ENCODE assay signal across 12 cellular contexts in the genomic region with DNA sequence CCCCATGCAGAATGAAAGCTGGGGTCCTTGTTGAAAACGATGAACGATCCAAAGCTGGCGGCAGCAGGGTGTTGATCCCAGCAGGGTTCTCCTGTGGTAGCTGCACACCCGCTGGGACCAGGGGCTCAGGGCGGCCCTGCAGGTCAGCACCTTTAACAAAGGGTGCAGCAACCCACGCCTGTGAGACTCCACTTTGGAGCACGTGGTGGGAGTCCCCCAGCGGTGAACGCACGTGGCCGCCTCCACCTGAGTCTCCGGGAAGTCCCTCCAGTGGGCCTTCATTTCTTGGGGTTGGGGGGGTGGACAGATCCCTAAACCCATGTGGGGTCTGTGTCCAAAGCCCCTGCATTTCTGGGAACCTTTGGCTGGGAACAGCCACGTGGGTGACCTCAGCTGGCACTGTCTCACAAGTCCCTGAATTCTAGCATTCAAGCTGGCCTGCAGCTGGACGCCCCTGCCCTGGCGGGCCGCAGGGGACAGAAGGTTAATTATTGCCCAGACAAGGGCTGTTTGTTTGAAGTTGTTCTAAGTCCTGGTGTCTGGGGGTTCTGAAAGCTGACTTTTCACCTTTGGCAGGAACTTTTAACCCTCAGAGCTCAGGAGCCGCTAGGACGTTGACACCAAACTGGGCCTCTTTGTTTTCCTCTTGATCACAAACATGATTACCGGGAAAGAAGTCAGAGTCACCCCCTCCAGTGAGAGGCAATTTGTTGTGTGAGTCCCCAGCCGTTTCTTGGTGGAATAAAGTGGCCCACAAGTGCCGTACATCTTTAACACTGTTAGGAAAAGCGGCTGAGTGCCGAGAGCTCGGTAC.
DNase-seq lines count a peak whose midpoint lies in the region; ATAC-seq and TF ChIP-seq lines count a peak whose summit lies in the region.
"Had no signal": no experiment of that assay in that cellular context is flagged by ENCODE, and none has a peak within 500 bp of the region (broad histone marks: within the 10 kb centered on the region; RNA-seq: fewer than 3 reads in every experiment).

No MANE protein-coding gene starts in this region.

- H3K27ac Mint-ChIP-seq in naive thymus-derived CD4-positive, alpha-beta T cell = peak overlapping the region in 7 of 9 donors; percentile 15 to 99 (median 95)

- CTCF ChIA-PET in naive thymus-derived CD4-positive, alpha-beta T cell (lab: Charles Lee) = no interaction called here

- H3K27ac ChIP-seq in naive thymus-derived CD4-positive, alpha-beta T cell (ENCODE audit: low read depth, low read length) = no peak overlapping the region
- H3K27ac ChIP-seq in tibial artery = peak overlapping the region; percentile 87 to 90

- no peaks in the 10 kb centered on the region for H3K9me3 ChIP-seq in naive thymus-derived CD4-positive, alpha-beta T cell (ENCODE audit: control insufficient read depth in 2 of 3, low read length in 3 of 3)
- H3K9me3 ChIP-seq in tibial artery = no peaks in the 10 kb centered on the region

- no peaks in the 10 kb centered on the region for H3K27me3 ChIP-seq in naive thymus-derived CD4-positive, alpha-beta T cell (ENCODE audit: control insufficient read depth in 2 of 2, insufficient read depth in 2 of 2, low read length in 2 of 2)
- H3K27me3 ChIP-seq in tibial artery = no peaks in the 10 kb centered on the region

- peaks cover 0 to 3% (median 0%) of the 10 kb centered on the region in 11 donors for H3K9me3 Mint-ChIP-seq in naive thymus-derived CD4-positive, alpha-beta T cell

- POLR2A ChIA-PET in naive thymus-derived CD4-positive, alpha-beta T cell (lab: Charles Lee) = interaction anchor here (0.6 kb wide), 1 partner anchor 460 kb away, joined by 3 read pairs; no protein-coding TSS in a partner anchor

- H3K36me3 Mint-ChIP-seq in naive thymus-derived CD4-positive, alpha-beta T cell = no peaks in the 10 kb centered on the region

- intact Hi-C loops in naive thymus-derived CD4-positive, alpha-beta T cell (cut with micrococcal nuclease) = no loop called here
- intact Hi-C loops in tibial artery (cut with DNase I; ENCODE audit: low total_unique reads) = no loop called here

- peak overlapping the region in 2 of 10 donors; percentile 15 to 16 for H3K4me3 Mint-ChIP-seq in naive thymus-derived CD4-positive, alpha-beta T cell

- ATAC-seq in naive thymus-derived CD4-positive, alpha-beta T cell = no peak
- ATAC-seq in HG02973 (IDR thresholded peaks at IDR 0.05; ENCODE audit: unreplicated experiment) (no peak), omental fat pad (ENCODE audit: low FRiP score) (no peak)

- TF ChIP-seq CTCF in fibroblast of villous mesenchyme (IDR thresholded peaks at IDR 0.05; ENCODE audit: insufficient read depth, low read depth, low read length) (no peak), tibial artery (IDR thresholded peaks at IDR 0.05) (no peak), omental fat pad (IDR thresholded peaks at IDR 0.05) (no peak)

- H3K4me1 Mint-ChIP-seq in naive thymus-derived CD4-positive, alpha-beta T cell = peaks cover 0 to 28% (median 26%) of the 10 kb centered on the region in 7 donors

- no peak overlapping the region for H3K4me3 ChIP-seq in fibroblast of villous mesenchyme (ENCODE audit: low read depth, low read length)
- no peak overlapping the region for H3K4me3 ChIP-seq in naive thymus-derived CD4-positive, alpha-beta T cell (ENCODE audit: low read length)
- no peak overlapping the region for H3K4me3 ChIP-seq in tibial artery

- no peaks in the 10 kb centered on the region for H3K36me3 ChIP-seq in naive thymus-derived CD4-positive, alpha-beta T cell (ENCODE audit: control insufficient read depth in 2 of 3, insufficient read depth in 3 of 3, low read length in 3 of 3)
- H3K36me3 ChIP-seq in tibial artery = peaks cover 14 to 19% (median 17%) of the 10 kb centered on the region in 3 donors

- peaks cover 0 to 14% of the 10 kb centered on the region in 2 donors for H3K4me1 ChIP-seq in naive thymus-derived CD4-positive, alpha-beta T cell (ENCODE audit: control insufficient read depth in 2 of 2, insufficient read depth in 2 of 2, low read length in 2 of 2)
- peaks cover 0 to 82% (median 47%) of the 10 kb centered on the region in 4 donors for H3K4me1 ChIP-seq in tibial artery

- DNase-seq in RPMI7951 (ENCODE audit: low read depth) (peak; percentile 9), fibroblast of villous mesenchyme (ENCODE audit: low read depth) (peak; percentile 54), tibial artery (no peak), HCEC 1CT (no peak), omental fat pad (ENCODE audit: low spot score) (no peak)
- DNase-seq in naive thymus-derived CD4-positive, alpha-beta T cell = no peak
- DNase-seq in activated CD4-positive, alpha-beta T cell treated with anti-CD3 and anti-CD28 coated beads, Interleukin-2, amount 50 U/mL, for 1 hour = no peak
- DNase-seq: activated CD8-positive, alpha-beta memory T cell treated with anti-CD3 and anti-CD28 coated beads, Interleukin-2, amount 50 U/mL, for 48 hours; cerebellar nuclear complex; NCI-H524; stimulated activated naive CD4-positive, alpha-beta T cell had no signal

- H3K27me3 Mint-ChIP-seq in naive thymus-derived CD4-positive, alpha-beta T cell = peaks cover 0 to 8% (median 6%) of the 10 kb centered on the region in 5 donors

Comparison
In these comparisons a context has a peak if more than half of its experiments do, and no peak if none do; other contexts are left out.
1. DNase-seq: peak in RPMI7951 (single experiment) and fibroblast of villous mesenchyme (single experiment); none in naive thymus-derived CD4-positive, alpha-beta T cell (0 of 9), tibial artery (0 of 2), activated CD4-positive, alpha-beta T cell treated with anti-CD3 and anti-CD28 coated beads, Interleukin-2, amount 50 U/mL, for 1 hour (single experiment), HCEC 1CT (single experiment) and omental fat pad (single experiment).